ENCODE assay signal across 18 cellular contexts in genomic region chr10:62394556-62395018, GRCh38. TPM values are rescaled to one million over a fixed set of nuclear protein-coding genes. Genes with fewer than 3 reads are reported as not detected.
A peak's percentile ranks its signal among the peaks of the same experiment; 100 is the strongest.
DNase-seq lines count a peak whose midpoint lies in the region; ATAC-seq and TF ChIP-seq lines count a peak whose summit lies in the region.
"Had no signal": no experiment of that assay in that cellular context is flagged by ENCODE, and none has a peak within 500 bp of the region (broad histone marks: within the 10 kb centered on the region; RNA-seq: fewer than 3 reads in every experiment).

No MANE protein-coding gene starts in this region.

- H2AFZ ChIP-seq in IMR-90 (replicated peaks; ENCODE audit: low read length, poor library complexity): no peak overlapping the region

- H3K4ac ChIP-seq in IMR-90 (ENCODE audit: low read depth, low read length): no peak overlapping the region

- H3K79me1 ChIP-seq in IMR-90 (ENCODE audit: low read depth in 1 of 2, low read length in 2 of 2): no peaks in the 10 kb centered on the region

- H2BK5ac ChIP-seq in IMR-90 (ENCODE audit: low read depth, low read length, poor library complexity, severe bottlenecking): no peak overlapping the region

- no peaks in the 10 kb centered on the region for H3K9me1 ChIP-seq in IMR-90 (ENCODE audit: insufficient read depth, low read length)

- dilution Hi-C loops in IMR-90 (cut with HindIII; ENCODE audit: low sequenced_read_pairs, unreplicated experiment): no loop called here

- H3K23ac ChIP-seq in IMR-90 (ENCODE audit: low read depth, low read length): no peak overlapping the region

- in situ Hi-C loops in IMR-90 (cut with MboI; ENCODE audit: low sequenced_read_pairs): no loop called here

- H3K4me1 ChIP-seq in IMR-90 (ENCODE audit: control insufficient read depth, insufficient read depth, low read length): peaks cover 4% of the 10 kb centered on the region; the same call in 1 of the 2 replicates
- H3K4me1 ChIP-seq in foreskin keratinocyte: peaks cover 11% of the 10 kb centered on the region
- H3K4me1 ChIP-seq: BE2C had no signal

- POLR2A ChIA-PET in IMR-90 (lab: Charles Lee; ENCODE audit: unreplicated experiment): no interaction called here

- ATAC-seq in IMR-90 (ENCODE audit: low read depth): no peak
- no peak for ATAC-seq in foreskin keratinocyte
- no peak for ATAC-seq in GM21528 (IDR thresholded peaks at IDR 0.05; ENCODE audit: low FRiP score, unreplicated experiment)

- intact Hi-C loops in IMR-90 (cut with micrococcal nuclease): no loop called here

- H3K4me3 ChIP-seq in IMR-90 (ENCODE audit: insufficient read depth, low read depth, low read length): no peak overlapping the region

- H2BK20ac ChIP-seq in IMR-90 (ENCODE audit: low read depth, low read length): no peak overlapping the region

- H3K56ac ChIP-seq in IMR-90 (ENCODE audit: extremely low read depth, insufficient read depth, low read length): no peak overlapping the region

- no peak for TF ChIP-seq CTCF in IMR-90 (conservative IDR thresholded peaks at IDR 0.05; ENCODE audit: low read depth, low read length)
- TF ChIP-seq CTCF in foreskin keratinocyte (conservative IDR thresholded peaks at IDR 0.05): peak; percentile 32

- no peak overlapping the region for H3K4me2 ChIP-seq in IMR-90 (ENCODE audit: low read depth, low read length)

- no peak for TF ChIP-seq RAD21 in IMR-90 (IDR thresholded peaks at IDR 0.05; ENCODE audit: low read length)

- H4K91ac ChIP-seq in IMR-90 (ENCODE audit: insufficient read depth, low read depth, low read length): no peak overlapping the region

- H2AK9ac ChIP-seq in IMR-90 (replicated peaks; ENCODE audit: low read depth, low read length, poor library complexity): no peak overlapping the region

- no peak overlapping the region for H3K14ac ChIP-seq in IMR-90 (replicated peaks; ENCODE audit: low read depth, low read length)

- WGBS in IMR-90 (ENCODE audit: extremely low coverage in 2 of 2, insufficient read length in 1 of 2), 2 experiments: 60% methylated on average over 1 of the region's 2 CpGs; no CpG with 5 or more reads in 1 of the 2 experiments

- H4K8ac ChIP-seq in IMR-90 (ENCODE audit: low read depth in 2 of 2, low read length in 2 of 2): no peak overlapping the region

- H2BK15ac ChIP-seq in IMR-90 (ENCODE audit: low read depth, low read length): no peak overlapping the region

- TF ChIP-seq POLR2A in IMR-90 (IDR thresholded peaks at IDR 0.05; ENCODE audit: low read depth, low read length): no peak

- no peak overlapping the region for H3K9ac ChIP-seq in IMR-90 (ENCODE audit: low read depth, low read length)

- no TSS peak for BruUV-seq in IMR-90 (replicated peaks; lab: Mats Ljungman, UMichigan)

- CTCF ChIA-PET in IMR-90 (lab: Yijun Ruan, JAX): no interaction called here

- no peak overlapping the region for H4K5ac ChIP-seq in IMR-90 (ENCODE audit: low read depth, low read length)

- H3K27me3 ChIP-seq in IMR-90 (ENCODE audit: control insufficient read depth, insufficient read depth, low read length): no peaks in the 10 kb centered on the region
- H3K27me3 ChIP-seq in foreskin keratinocyte: no peaks in the 10 kb centered on the region

- H2BK120ac ChIP-seq in IMR-90 (ENCODE audit: low read depth, low read length): no peak overlapping the region

- no peaks in the 10 kb centered on the region for H4K20me1 ChIP-seq in IMR-90 (ENCODE audit: insufficient read depth, low read length)

- no peak overlapping the region for H2AK5ac ChIP-seq in IMR-90 (ENCODE audit: low read depth, low read length)

- DNase-seq in IMR-90 (no peak), foreskin keratinocyte (no peak), substantia nigra (lab: John Stamatoyannopoulos, UW) (no peak), NCI-H1092 (lab: John Stamatoyannopoulos, UW) (no peak), NCI-H128 (lab: John Stamatoyannopoulos, UW; ENCODE audit: unreplicated experiment) (no peak)
- DNase-seq in stimulated activated CD8-positive, alpha-beta memory T cell treated with anti-CD3 and anti-CD28 coated beads, Interleukin-4, amount 100 ng/mL, for 48 hours: no peak
- DNase-seq: BE2C; CD4-positive, alpha-beta T cell; DMS53; GOT3; HFFc6; NCI-H1417; NCI-H187 treated with DMSO at 0.1 percent for 48 hours; NCI-H2171; NCI-H446 had no signal

- H3K36me3 ChIP-seq in IMR-90 (ENCODE audit: control insufficient read depth, insufficient read depth, low read length): no peaks in the 10 kb centered on the region
- H3K36me3 ChIP-seq: BE2C had no signal

- H3K9me3 ChIP-seq in IMR-90 (ENCODE audit: control insufficient read depth, insufficient read depth, low read length): no peaks in the 10 kb centered on the region
- H3K9me3 ChIP-seq: BE2C had no signal

- H3K18ac ChIP-seq in IMR-90 (ENCODE audit: low read depth, low read length): no peak overlapping the region

- no peak overlapping the region for H3K27ac ChIP-seq in IMR-90 (ENCODE audit: insufficient read depth, low read length)
- H3K27ac ChIP-seq in angular gyrus (ENCODE audit: low read depth, low read length): peak overlapping the region; percentile 80
- no peak overlapping the region for H3K27ac ChIP-seq in foreskin keratinocyte
- H3K27ac ChIP-seq in substantia nigra (ENCODE audit: low read depth, low read length, poor library complexity, severe bottlenecking): peak overlapping the region; percentile 40

TF ChIP-seq in IMR-90, 13 proteins besides CTCF, POLR2A, EP300 and RAD21:
- no peak for TF ChIP-seq CEBPB (IDR thresholded peaks at IDR 0.05; ENCODE audit: low read depth, low read length)
- TF ChIP-seq MAFK (IDR thresholded peaks at IDR 0.05; ENCODE audit: low read depth, low read length): peak; percentile 52
- no peak for TF ChIP-seq ELK1 (IDR thresholded peaks at IDR 0.05; ENCODE audit: borderline replicate concordance, low read depth, low read length)

RNA-seq across cellular contexts. Expression of gene ZNF365, which starts 20.4 kb away (rescaled TPM):
- 2.5 and 3.2 TPM in 2 replicates for total RNA-seq in IMR-90 (2012; rRNA removed)
- polyA plus RNA-seq in IMR-90 (2012; rRNA removed): 1.0 and 1.2 TPM in 2 replicates
- 0.46 and 0.80 TPM in 2 replicates for polyA plus RNA-seq in IMR-90 (2012; cell fraction: cytosol; rRNA removed)
- polyA plus RNA-seq in IMR-90 (2012; cell fraction: nucleus; rRNA removed; ENCODE audit: low replicate concordance): 0.41 and 1.0 TPM in 2 replicates
- 6.0 and 8.1 TPM in 2 replicates for total RNA-seq in foreskin keratinocyte
- polyA plus RNA-seq in foreskin keratinocyte: 2.8 and 3.6 TPM in 2 replicates
- polyA plus RNA-seq: IgD-negative memory B cell had no signal

Comparison
In these comparisons a context has a peak if more than half of its experiments do, and no peak if none do; other contexts are left out.
1. H3K27ac ChIP-seq: peak in angular gyrus (single experiment) and substantia nigra (single experiment); none in IMR-90 (single experiment) and foreskin keratinocyte (single experiment).